ENCODE assay signal across 14 cellular contexts in genomic region chr1:113793878-113794834, GRCh38. TPM values are rescaled to one million over a fixed set of nuclear protein-coding genes. Genes with fewer than 3 reads are reported as not detected.
A peak's percentile ranks its signal among the peaks of the same experiment; 100 is the strongest.
DNase-seq lines count a peak whose midpoint lies in the region; ATAC-seq, FAIRE-seq and TF ChIP-seq lines count a peak whose summit lies in the region.
"Had no signal": no experiment of that assay in that cellular context is flagged by ENCODE, and none has a peak within 500 bp of the region (broad histone marks: within the 10 kb centered on the region; RNA-seq: fewer than 3 reads in every experiment).

No MANE protein-coding gene starts in this region.

- peak; percentile 57 for FAIRE-seq in GM19239 (lab: Jason Lieb, UNC)
- FAIRE-seq: RCC 7860 had no signal

- no peak overlapping the region for H3K27ac ChIP-seq in CD8-positive, alpha-beta memory T cell (ENCODE audit: low read depth, low read length)
- no peak overlapping the region for H3K27ac ChIP-seq in PC-3 (ENCODE audit: low read length)
- no peak overlapping the region for H3K27ac ChIP-seq in right lobe of liver
- H3K27ac ChIP-seq: coronary artery had no signal

- no peak for DNase-seq in CD8-positive, alpha-beta memory T cell
- no peak for DNase-seq in GM19239 (ENCODE audit: insufficient read length, low spot score)
- no peak for DNase-seq in PC-3
- DNase-seq in right lobe of liver, result no peak
- DNase-seq in NCI-H2107 (lab: John Stamatoyannopoulos, UW), result no peak
- DNase-seq in NCI-H345 treated with DMSO at 0.1 percent for 48 hours (lab: John Stamatoyannopoulos, UW; ENCODE audit: unreplicated experiment), result no peak
- DNase-seq in nucleus accumbens (lab: John Stamatoyannopoulos, UW), result no peak
- DNase-seq: activated CD4-positive, alpha-beta T cell treated with anti-CD3 and anti-CD28 coated beads, Interleukin-2, amount 50 U/mL, for 48 hours; islet precursor cell; NCI-H345 had no signal

- TF ChIP-seq POLR2A in right lobe of liver (IDR thresholded peaks at IDR 0.05), result no peak

- H3K36me3 ChIP-seq in CD8-positive, alpha-beta memory T cell (ENCODE audit: insufficient read depth, low read length), result peaks cover 18% of the 10 kb centered on the region
- H3K36me3 ChIP-seq in PC-3 (ENCODE audit: low read depth, low read length) (peaks cover 6% of the 10 kb centered on the region; the same call in 1 of the 2 replicates), right lobe of liver (peaks cover 0 to 15% (median 5%) of the 10 kb centered on the region in 4 donors)

- CTCF ChIA-PET in CD8-positive, alpha-beta memory T cell (lab: Charles Lee), result interaction anchor here (1.2 kb wide), 1 partner anchor 9 kb away, joined by 8 read pairs; no protein-coding TSS in a partner anchor
- CTCF ChIA-PET in PC-3 (lab: Charles Lee), result no interaction called here

- H3K27me3 Mint-ChIP-seq in CD8-positive, alpha-beta memory T cell, result no peaks in the 10 kb centered on the region

- POLR2A ChIA-PET in CD8-positive, alpha-beta memory T cell (lab: Charles Lee), result no interaction called here
- POLR2A ChIA-PET in PC-3 (lab: Charles Lee; ENCODE audit: unreplicated experiment), result no interaction called here

- no peaks in the 10 kb centered on the region for H4K20me1 ChIP-seq in PC-3 (ENCODE audit: low read length)

- TF ChIP-seq CTCF in PC-3 (conservative IDR thresholded peaks at IDR 0.05; ENCODE audit: low read depth, low read length) (no peak), right lobe of liver (IDR thresholded peaks at IDR 0.05) (no peak)

- no peaks in the 10 kb centered on the region for H3K27me3 ChIP-seq in CD8-positive, alpha-beta memory T cell (ENCODE audit: insufficient read depth, low read length, poor library complexity, severe bottlenecking)
- H3K27me3 ChIP-seq in PC-3 (ENCODE audit: low read length) (no peaks in the 10 kb centered on the region), right lobe of liver (no peaks in the 10 kb centered on the region)

- no peaks in the 10 kb centered on the region for H3K9me3 Mint-ChIP-seq in CD8-positive, alpha-beta memory T cell
- H3K9me3 Mint-ChIP-seq: T-helper 2 cell treated with Interferon-gamma antibody and Interleukin-4, amounts not matched to agents 5 μg/mL and 100 μg/mL, for 36 hours had no signal

- H3K9me2 ChIP-seq in PC-3 (replicated peaks; ENCODE audit: low read length), result no peaks in the 10 kb centered on the region

- no peak overlapping the region for H2AFZ ChIP-seq in PC-3 (ENCODE audit: low read length)

- intact Hi-C loops in PC-3 (cut with micrococcal nuclease), result no loop called here
- intact Hi-C loops in right lobe of liver (cut with DNase I), result no loop called here

- H3K9ac ChIP-seq in PC-3 (ENCODE audit: low read length), result no peak overlapping the region

- H3F3A ChIP-seq in PC-3 (ENCODE audit: low read length, unreplicated experiment), result no peaks in the 10 kb centered on the region

- H3K4me2 ChIP-seq in PC-3 (ENCODE audit: low read length), result peak overlapping the region; percentile 45; the same call in 1 of the 2 replicates

- H3K4me3 Mint-ChIP-seq in CD8-positive, alpha-beta memory T cell, result peak overlapping the region in 1 of 7 donors; percentile 34
- H3K4me3 Mint-ChIP-seq: T-helper 2 cell treated with Interferon-gamma antibody and Interleukin-4, amounts not matched to agents 5 μg/mL and 100 μg/mL, for 36 hours had no signal

- H3K9me3 ChIP-seq in CD8-positive, alpha-beta memory T cell (ENCODE audit: low read length), result no peaks in the 10 kb centered on the region
- H3K9me3 ChIP-seq in PC-3 (ENCODE audit: low read length), result no peaks in the 10 kb centered on the region
- H3K9me3 ChIP-seq in right lobe of liver, result no peaks in the 10 kb centered on the region

- H3K79me2 ChIP-seq in PC-3 (ENCODE audit: low read length), result peaks cover 68% of the 10 kb centered on the region

- no peak overlapping the region for H3K4me3 ChIP-seq in CD8-positive, alpha-beta memory T cell (ENCODE audit: low read length)
- H3K4me3 ChIP-seq in PC-3 (ENCODE audit: low read length), result no peak overlapping the region
- no peak overlapping the region for H3K4me3 ChIP-seq in right lobe of liver
- H3K4me3 ChIP-seq: coronary artery had no signal

- peaks cover 68 to 92% (median 83%) of the 10 kb centered on the region in 3 donors for H3K4me1 Mint-ChIP-seq in CD8-positive, alpha-beta memory T cell

- H3K27ac Mint-ChIP-seq in CD8-positive, alpha-beta memory T cell, result peak overlapping the region; percentile 6 to 92 (median 54)

- no TSS peak for BruUV-seq in PC-3 (replicated peaks; lab: Mats Ljungman, UMichigan)

- WGBS in right lobe of liver (ENCODE audit: insufficient coverage, low coverage, low lambda C conversion rate, missing lambda C conversion rate), result 67% methylated on average over 9 of the region's 9 CpGs

- peaks cover 36% of the 10 kb centered on the region for H3K4me1 ChIP-seq in CD8-positive, alpha-beta memory T cell (ENCODE audit: insufficient read depth, low read length)
- H3K4me1 ChIP-seq in PC-3 (ENCODE audit: insufficient read depth, low read length) (peaks cover 22% of the 10 kb centered on the region), right lobe of liver (peaks cover 0 to 6% (median 0%) of the 10 kb centered on the region in 4 donors)

- H3K36me3 Mint-ChIP-seq in CD8-positive, alpha-beta memory T cell, result peaks cover 9 to 50% (median 15%) of the 10 kb centered on the region in 3 donors

- no peak for ATAC-seq in PC-3
- ATAC-seq in right lobe of liver, result peak; percentile 45 to 75 (median 58)
- no peak for ATAC-seq in HG03175 (IDR thresholded peaks at IDR 0.05; ENCODE audit: unreplicated experiment)

RNA-seq across cellular contexts. Expression of gene RSBN1, which starts 18.1 kb away (rescaled TPM):
- 10 to 100 TPM; 18.5 to 19.2 TPM for total RNA-seq in CD8-positive, alpha-beta memory T cell
- 44.5 TPM for polyA plus RNA-seq in CD8-positive, alpha-beta memory T cell
- total RNA-seq in PC-3 (2014; rRNA removed) (8.4 and 11.7 TPM in 2 replicates), right lobe of liver (1 to 10 TPM; 4.1 to 5.9 (median 5.0) TPM)

RNA-seq across cellular contexts. Expression of gene PHTF1, which starts 34.9 kb away (rescaled TPM):
- total RNA-seq in CD8-positive, alpha-beta memory T cell, result 10 to 100 TPM; 17.5 to 17.8 TPM
- 14.5 TPM for polyA plus RNA-seq in CD8-positive, alpha-beta memory T cell
- total RNA-seq in PC-3 (2014; rRNA removed), result 23.4 and 27.3 TPM in 2 replicates
- total RNA-seq in right lobe of liver, result 1 to 10 TPM; 4.7 to 8.7 (median 6.1) TPM

Comparison
In these comparisons a context has a peak if more than half of its experiments do, and no peak if none do; other contexts are left out.
1. ATAC-seq: peak in right lobe of liver (4 of 4); none in PC-3 (single experiment) and HG03175 (single experiment).